25 cellular contexts compared by ENCODE assay signal in the genomic region with DNA sequence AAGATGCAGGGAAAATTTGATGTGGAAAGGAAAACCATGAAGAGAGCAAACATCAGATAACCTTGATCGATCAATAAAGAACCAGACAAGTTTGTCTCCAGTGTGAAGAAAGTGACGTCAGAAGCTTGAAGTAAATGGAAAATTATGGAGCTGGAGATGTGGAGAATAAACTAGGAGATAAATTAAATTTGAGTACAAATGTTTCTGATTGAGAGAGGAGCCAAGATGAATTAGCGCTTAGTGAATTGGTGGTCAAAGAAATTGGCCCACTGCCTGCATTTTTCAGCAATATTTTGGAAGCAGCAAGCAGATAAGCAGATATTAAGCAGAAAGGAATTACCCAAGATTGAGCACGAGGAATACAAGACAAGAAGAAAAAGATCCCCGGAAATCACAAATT.
"Had no signal": no experiment of that assay in that cellular context is flagged by ENCODE, and none has a peak within 500 bp of the region (broad histone marks: within the 10 kb centered on the region; RNA-seq: fewer than 3 reads in every experiment).

No MANE protein-coding gene starts in this region.

- H3K27me3 Mint-ChIP-seq: naive B cell; progenitor cell of endocrine pancreas; stimulated activated naive B cell treated with anti-CD40 and anti-IgM and Interleukin-4, amounts not matched to agents 10 μg/mL and 1 μg/mL and 100 μg/mL, for 72 hours had no signal

- H3K36me3 Mint-ChIP-seq: mesothelial cell of epicardium; naive B cell; natural killer cell; stimulated activated naive B cell treated with anti-CD40 and anti-IgM and Interleukin-4, amounts not matched to agents 10 μg/mL and 1 μg/mL and 100 μg/mL, for 72 hours had no signal

- H3K4me1 Mint-ChIP-seq: mesothelial cell of epicardium; naive B cell; natural killer cell; nephron progenitor cell; stimulated activated naive B cell treated with anti-CD40 and anti-IgM and Interleukin-4, amounts not matched to agents 10 μg/mL and 1 μg/mL and 100 μg/mL, for 72 hours had no signal

- H3K4me3 Mint-ChIP-seq: mesothelial cell of epicardium; naive B cell; natural killer cell; nephron progenitor cell; stimulated activated naive B cell treated with anti-CD40 and anti-IgM and Interleukin-4, amounts not matched to agents 10 μg/mL and 1 μg/mL and 100 μg/mL, for 72 hours had no signal

- H3K9me3 Mint-ChIP-seq: mesothelial cell of epicardium, nephron progenitor cell had no signal

- DNase-seq: islet precursor cell; left ventricle myocardium inferior; mesendoderm; naive B cell; natural killer cell; nephron progenitor cell; ovary; stimulated activated CD4-positive, alpha-beta T cell treated with anti-CD3 and anti-CD28 coated beads, Interleukin-12 subunit alpha, Interleukin-12 subunit beta, amount 100 ng/mL, for 4 hours; stimulated activated CD4-positive, alpha-beta T cell treated with anti-CD3 and anti-CD28 coated beads, Interleukin-15, amount 100 ng/mL, for 24 hours; stimulated activated CD4-positive, alpha-beta T cell treated with anti-CD3 and anti-CD28 coated beads, Interleukin-2, amount 100 ng/mL, for 24 hours; stimulated activated CD4-positive, alpha-beta T cell treated with anti-CD3 and anti-CD28 coated beads, Interleukin-4, amount 100 ng/mL, for 1 hour; stimulated activated naive B cell treated with anti-CD40 and anti-IgM and Interleukin-4, amounts not matched to agents 10 μg/mL and 1 μg/mL and 100 μg/mL, for 72 hours; stimulated activated naive CD8-positive, alpha-beta T cell treated with anti-CD3 and anti-CD28 coated beads, Interleukin-15, Interleukin-2, amounts not matched to agents 100 U/mL and 50 U/mL, for 24 hours; stomach; testis; thyroid gland; transverse colon; upper lobe of left lung had no signal

- H3K27ac ChIP-seq: left ventricle myocardium inferior, ovary, right atrium auricular region, skin epidermis, stomach, testis, thyroid gland, transverse colon, upper lobe of left lung, vagina had no signal

- H3K27me3 ChIP-seq: ovary, right atrium auricular region, stomach, testis, thyroid gland, transverse colon, upper lobe of left lung, vagina had no signal

- H3K27ac Mint-ChIP-seq: mesothelial cell of epicardium; naive B cell; natural killer cell; nephron progenitor cell; progenitor cell of endocrine pancreas; stimulated activated naive B cell treated with anti-CD40 and anti-IgM and Interleukin-4, amounts not matched to agents 10 μg/mL and 1 μg/mL and 100 μg/mL, for 72 hours had no signal

- H3K36me3 ChIP-seq: left ventricle myocardium inferior, ovary, right atrium auricular region, stomach, thyroid gland, transverse colon, upper lobe of left lung, vagina had no signal

- H3K4me3 ChIP-seq: left ventricle myocardium inferior, lung, ovary, right atrium auricular region, skin epidermis, stomach, testis, thyroid gland, transverse colon, upper lobe of left lung, vagina had no signal

- ATAC-seq: natural killer cell; sciatic nerve; stimulated activated naive B cell treated with anti-CD40 and anti-IgM and Interleukin-4, amounts not matched to agents 10 μg/mL and 1 μg/mL and 100 μg/mL, for 72 hours; stimulated activated naive CD8-positive, alpha-beta T cell treated with anti-CD3 and anti-CD28 coated beads, Interleukin-15, Interleukin-2, amounts not matched to agents 100 U/mL and 50 U/mL, for 24 hours had no signal

- H3K4me1 ChIP-seq: left ventricle myocardium inferior, right atrium auricular region, stomach, testis, thyroid gland, transverse colon, upper lobe of left lung, vagina had no signal
